Comparison of ENCODE assay signal across 14 cellular contexts in the genomic region with DNA sequence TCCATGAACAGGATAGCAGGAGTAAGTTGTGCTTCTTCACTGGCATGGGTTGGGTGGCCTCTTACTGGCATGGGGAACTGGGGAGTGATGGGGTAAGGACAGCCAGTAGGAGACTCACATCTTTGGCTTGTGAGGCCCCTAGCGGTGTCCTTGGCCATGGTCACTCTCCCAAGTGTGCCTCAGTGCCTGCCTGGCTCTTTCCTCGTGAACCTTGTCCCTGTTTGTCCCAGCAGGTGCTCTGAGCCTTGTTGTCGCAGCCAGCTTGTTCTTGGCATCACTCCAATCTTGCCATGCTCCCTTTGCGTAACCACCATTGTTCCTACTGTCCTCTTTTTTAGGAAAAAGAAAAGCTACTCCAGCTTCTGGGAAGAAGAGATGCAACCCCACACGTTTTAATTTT. TPM values are rescaled to one million over a fixed set of nuclear protein-coding genes. Genes with fewer than 3 reads are reported as not detected.
DNase-seq lines count a peak whose midpoint lies in the region; ATAC-seq and TF ChIP-seq lines count a peak whose summit lies in the region.
"Had no signal": no experiment of that assay in that cellular context is flagged by ENCODE, and none has a peak within 500 bp of the region (broad histone marks: within the 10 kb centered on the region; RNA-seq: fewer than 3 reads in every experiment).

No MANE protein-coding gene starts in this region.

- no peak overlapping the region for H3K9ac ChIP-seq in H9 (ENCODE audit: extremely low read depth, insufficient read length, low read length)

- H3K14ac ChIP-seq in H9 (ENCODE audit: insufficient read depth, low read length), result no peak overlapping the region

- no peaks in the 10 kb centered on the region for H3K79me1 ChIP-seq in H9 (ENCODE audit: insufficient read depth, low read depth, low read length, poor library complexity, severe bottlenecking)

- H2BK120ac ChIP-seq in H9 (ENCODE audit: low read depth, low read length, poor library complexity, severe bottlenecking), result no peak overlapping the region

- ATAC-seq in HG03280 (IDR thresholded peaks at IDR 0.05; ENCODE audit: unreplicated experiment) (no peak), GM18858 (IDR thresholded peaks at IDR 0.05; ENCODE audit: unreplicated experiment) (no peak)
- ATAC-seq: foreskin keratinocyte, left lung, T-cell had no signal

- no peak overlapping the region for H2BK5ac ChIP-seq in H9 (ENCODE audit: insufficient read length, low read length)

- TF ChIP-seq CTCF in C4-2B (conservative IDR thresholded peaks at IDR 0.05), result peak; percentile 55
- peak; percentile 56 for TF ChIP-seq CTCF in H9 (conservative IDR thresholded peaks at IDR 0.05)
- peak; percentile 24 for TF ChIP-seq CTCF in epithelial cell of esophagus (IDR thresholded peaks at IDR 0.05; ENCODE audit: insufficient read depth, low read depth, low read length, missing control alignments)
- TF ChIP-seq CTCF in endothelial cell (IDR thresholded peaks at IDR 0.05; ENCODE audit: unreplicated experiment), result no peak

- no peaks in the 10 kb centered on the region for H3K23me2 ChIP-seq in H9 (ENCODE audit: insufficient read length, low read depth, low read length, poor library complexity, severe bottlenecking)

- no peak overlapping the region for H4K5ac ChIP-seq in H9 (ENCODE audit: insufficient read length, low read depth, low read length)

- H4K91ac ChIP-seq in H9 (ENCODE audit: insufficient read length, low read depth, low read length), result no peak overlapping the region

- H3K4me1 Mint-ChIP-seq in H9 (peaks cover 7 to 10% of the 10 kb centered on the region in 2 experiments), endothelial cell (ENCODE audit: unreplicated experiment) (no peaks in the 10 kb centered on the region)

- no peak overlapping the region for H3K4ac ChIP-seq in H9 (ENCODE audit: low read depth, low read length)

- H3K4me1 ChIP-seq in H9 (ENCODE audit: insufficient read depth, low read length), result no peaks in the 10 kb centered on the region
- H3K4me1 ChIP-seq: foreskin keratinocyte, left lung had no signal

- WGBS in H9 (ENCODE audit: extremely low coverage, insufficient read length, low lambda C conversion rate), result no CpG with 5 or more reads among the region's 5 CpGs

- no peak overlapping the region for H3K27ac ChIP-seq in C4-2B
- no peak overlapping the region for H3K27ac ChIP-seq in H9 (ENCODE audit: insufficient read length, low read depth, low read length)
- H3K27ac ChIP-seq: foreskin keratinocyte, left lung had no signal

- H2AFZ ChIP-seq in H9 (ENCODE audit: low read length), result no peak overlapping the region

- H3K4me3 ChIP-seq in epithelial cell of esophagus (ENCODE audit: low read length), result no peak overlapping the region
- H3K4me3 ChIP-seq: left lung had no signal

- no peak overlapping the region for H2BK15ac ChIP-seq in H9 (ENCODE audit: low read depth, low read length)

- no peak overlapping the region for H3T11ph ChIP-seq in H9 (ENCODE audit: low read length)

- H3K36me3 Mint-ChIP-seq in H9 (ENCODE audit: insufficient read depth in 1 of 3, low read depth in 3 of 3) (no peaks in the 10 kb centered on the region; a peak in 1 of 7 replicates), endothelial cell (ENCODE audit: low read depth, unreplicated experiment) (peaks cover 4% of the 10 kb centered on the region)
- H3K36me3 Mint-ChIP-seq: T-cell had no signal

- H3K4me3 Mint-ChIP-seq in H9 (no peak overlapping the region), endothelial cell (ENCODE audit: unreplicated experiment) (no peak overlapping the region)
- H3K4me3 Mint-ChIP-seq: T-cell had no signal

- no peak overlapping the region for H4K8ac ChIP-seq in H9 (replicated peaks; ENCODE audit: insufficient read length, low read depth, low read length)

- no peak overlapping the region for H3K4me2 ChIP-seq in H9 (ENCODE audit: insufficient read depth, insufficient read length, low read length)

- H3K23ac ChIP-seq in H9 (ENCODE audit: insufficient read length, low read depth, low read length), result no peak overlapping the region

- no peak overlapping the region for H2BK12ac ChIP-seq in H9 (ENCODE audit: insufficient read length, low read depth, low read length)

- DNase-seq in H9, result peak; percentile 78
- peak; percentile 95 for DNase-seq in NCI-H345 (lab: John Stamatoyannopoulos, UW)
- no peak for DNase-seq in epithelial cell of esophagus (ENCODE audit: low read depth)
- DNase-seq in EL, result no peak
- no peak for DNase-seq in endothelial cell (ENCODE audit: low spot score)
- DNase-seq: dermis blood vessel endothelial cell; foreskin keratinocyte; IMR-90; left lung; stimulated activated CD4-positive, alpha-beta T cell treated with anti-CD3 and anti-CD28 coated beads, Interleukin-15, amount 100 ng/mL, for 24 hours; T-cell had no signal

- H3K9me3 Mint-ChIP-seq in H9 (peaks cover 6 to 7% of the 10 kb centered on the region in 2 experiments; a peak in 3 of 5 replicates), endothelial cell (ENCODE audit: unreplicated experiment) (no peaks in the 10 kb centered on the region)

- no peaks in the 10 kb centered on the region for H3K27me3 ChIP-seq in H9 (ENCODE audit: insufficient read depth, low read length)
- H3K27me3 ChIP-seq: foreskin keratinocyte, left lung had no signal

- no peak overlapping the region for H3K56ac ChIP-seq in H9 (ENCODE audit: insufficient read length, low read depth, low read length)

- no peaks in the 10 kb centered on the region for H3K9me3 ChIP-seq in H9 (ENCODE audit: control insufficient read depth, low read depth, low read length)
- H3K9me3 ChIP-seq: left lung had no signal

- peaks cover 3% of the 10 kb centered on the region for H4K20me1 ChIP-seq in H9 (ENCODE audit: control insufficient read depth, insufficient read depth, insufficient read length)

- no peak overlapping the region for H2AK5ac ChIP-seq in H9 (ENCODE audit: insufficient read length, low read length)

- no peak overlapping the region for H2BK20ac ChIP-seq in H9 (ENCODE audit: low read depth, low read length, poor library complexity, severe bottlenecking)

- no peak overlapping the region for H3K27ac Mint-ChIP-seq in H9
- H3K27ac Mint-ChIP-seq in endothelial cell (ENCODE audit: unreplicated experiment), result no peak overlapping the region
- H3K27ac Mint-ChIP-seq: T-cell had no signal

- H3K18ac ChIP-seq in H9 (ENCODE audit: insufficient read length, low read depth, low read length), result no peak overlapping the region

- H3K79me2 ChIP-seq in H9 (ENCODE audit: insufficient read depth, low read length), result no peaks in the 10 kb centered on the region

- H3K27me3 Mint-ChIP-seq in H9 (ENCODE audit: low read depth) (peaks cover 13% of the 10 kb centered on the region), endothelial cell (ENCODE audit: unreplicated experiment) (no peaks in the 10 kb centered on the region)

RNA-seq across cellular contexts. Expression of gene SDK2, which starts 53.6 kb away (rescaled TPM):
- total RNA-seq in H9 (2021) (7.9 and 9.1 TPM in 2 replicates), endothelial cell (ENCODE audit: unreplicated experiment) (2.4 TPM)
- total RNA-seq: dermis blood vessel endothelial cell had no signal

Comparison
In these comparisons a context has a peak if more than half of its experiments do, and no peak if none do; other contexts are left out.
1. DNase-seq: peak in H9 (single experiment) and NCI-H345 (single experiment); none in epithelial cell of esophagus (single experiment), EL (single experiment) and endothelial cell (single experiment).